Comparison of ENCODE assay signal across 1 cellular context in genomic region chr12:88579941-88580871, GRCh38.
TF ChIP-seq lines count a peak whose summit lies in the region.

Gene KITLG, minus strand, starts transcription at chr12:88580471. Its CDS starts 193 bp downstream, at chr12:88580278.

TF ChIP-seq in HepG2, 621 proteins besides CTCF, POLR2A, EP300 and RAD21 (continued from another document and continues in another):
- TF ChIP-seq RNF219 (CRISPR knock-in tag; IDR thresholded peaks at IDR 0.05) (no peak), ZBTB46 (CRISPR knock-in tag; IDR thresholded peaks at IDR 0.05; ENCODE audit: borderline replicate concordance) (no peak), GABPA (IDR thresholded peaks at IDR 0.05; ENCODE audit: low read depth, low read length) (no peak), GABPA (CRISPR knock-in tag; IDR thresholded peaks at IDR 0.05; ENCODE audit: low read depth) (0 out of 2 replicates have a peak, but pooled peaks have one; percentile 32), ZNF781 (CRISPR knock-in tag; IDR thresholded peaks at IDR 0.05; ENCODE audit: borderline replicate concordance, not compliant biosample characterization) (no peak), HNF4G (IDR thresholded peaks at IDR 0.05; ENCODE audit: borderline replicate concordance, low read depth, low read length) (no peak), HNF4G (CRISPR knock-in tag; IDR thresholded peaks at IDR 0.05; ENCODE audit: borderline replicate concordance, low read depth) (no peak), TBX2 (CRISPR knock-in tag; IDR thresholded peaks at IDR 0.05; ENCODE audit: borderline replicate concordance) (peak; percentile 64), IRF1 (CRISPR knock-in tag; IDR thresholded peaks at IDR 0.05; ENCODE audit: low read depth) (no peak), KLF6 (CRISPR knock-in tag; IDR thresholded peaks at IDR 0.05) (no peak), ZNF562 (CRISPR knock-in tag; IDR thresholded peaks at IDR 0.05; ENCODE audit: borderline replicate concordance) (no peak), ZNF350 (CRISPR knock-in tag; IDR thresholded peaks at IDR 0.05; ENCODE audit: borderline replicate concordance, low read depth) (0 out of 2 replicates have a peak, but pooled peaks have one; percentile 32), ZNF775 (CRISPR knock-in tag; IDR thresholded peaks at IDR 0.05; ENCODE audit: borderline replicate concordance) (no peak), ZBTB7A (CRISPR knock-in tag; IDR thresholded peaks at IDR 0.05) (no peak), ARNTL (CRISPR knock-in tag; IDR thresholded peaks at IDR 0.05) (no peak), EED (CRISPR knock-in tag; IDR thresholded peaks at IDR 0.05) (0 out of 2 replicates have a peak, but pooled peaks have one; percentile 52), CHD4 (IDR thresholded peaks at IDR 0.05; ENCODE audit: borderline replicate concordance, low read length) (no peak), IKZF1 (IDR thresholded peaks at IDR 0.05) (no peak), ZIK1 (CRISPR knock-in tag; IDR thresholded peaks at IDR 0.05; ENCODE audit: borderline replicate concordance, low read depth) (no peak), MED13 (CRISPR knock-in tag; IDR thresholded peaks at IDR 0.05) (no peak), POGK (CRISPR knock-in tag; conservative IDR thresholded peaks at IDR 0.05) (no peak; the same call in 1 of the 2 replicates), ZNF484 (CRISPR knock-in tag; IDR thresholded peaks at IDR 0.05; ENCODE audit: borderline replicate concordance, low read depth) (no peak), ZNF234 (CRISPR knock-in tag; conservative IDR thresholded peaks at IDR 0.05) (no peak), FOXA1 (IDR thresholded peaks at IDR 0.05) (no peak), FOXA1 (CRISPR knock-in tag; IDR thresholded peaks at IDR 0.05) (no peak), MED1 (CRISPR knock-in tag; IDR thresholded peaks at IDR 0.05) (no peak), ZNF276 (CRISPR knock-in tag; IDR thresholded peaks at IDR 0.05; ENCODE audit: low read depth) (no peak), NFE2L2 (IDR thresholded peaks at IDR 0.05; ENCODE audit: low read length) (no peak), ZSCAN31 (CRISPR knock-in tag; IDR thresholded peaks at IDR 0.05; ENCODE audit: low read depth) (peak; percentile 65; the same call in 1 of the 2 replicates), ZNF564 (CRISPR knock-in tag; IDR thresholded peaks at IDR 0.05) (no peak), ZNF30 (CRISPR knock-in tag; IDR thresholded peaks at IDR 0.05) (no peak), LBX2 (CRISPR knock-in tag; IDR thresholded peaks at IDR 0.05; ENCODE audit: borderline replicate concordance) (no peak), PRPF4 (IDR thresholded peaks at IDR 0.05; ENCODE audit: low read depth, low read length, poor library complexity, severe bottlenecking) (no peak), ZNF468 (CRISPR knock-in tag; IDR thresholded peaks at IDR 0.05) (no peak), CAMTA2 (CRISPR knock-in tag; IDR thresholded peaks at IDR 0.05; ENCODE audit: borderline replicate concordance) (no peak), MLX (CRISPR knock-in tag; IDR thresholded peaks at IDR 0.05) (no peak), ATF7-NPFF (CRISPR knock-in tag; IDR thresholded peaks at IDR 0.05; ENCODE audit: low read depth) (0 out of 2 replicates have a peak, but pooled peaks have one; percentile 30), ZNF616 (CRISPR knock-in tag; IDR thresholded peaks at IDR 0.05; ENCODE audit: low read depth) (no peak), THRA (CRISPR knock-in tag; IDR thresholded peaks at IDR 0.05; ENCODE audit: borderline replicate concordance) (no peak), ZFP90 (CRISPR knock-in tag; IDR thresholded peaks at IDR 0.05; ENCODE audit: borderline replicate concordance) (no peak), PRDM10 (CRISPR knock-in tag; IDR thresholded peaks at IDR 0.05; ENCODE audit: low read depth) (no peak), JUNB (CRISPR knock-in tag; IDR thresholded peaks at IDR 0.05; ENCODE audit: borderline replicate concordance) (no peak), TBL1XR1 (IDR thresholded peaks at IDR 0.05; ENCODE audit: borderline replicate concordance, low read length, partially characterized antibody) (no peak), ZNF710 (CRISPR knock-in tag; IDR thresholded peaks at IDR 0.05; ENCODE audit: borderline replicate concordance) (no peak), ZZZ3 (CRISPR knock-in tag; IDR thresholded peaks at IDR 0.05; ENCODE audit: borderline replicate concordance) (no peak), TFDP1 (CRISPR knock-in tag; IDR thresholded peaks at IDR 0.05; ENCODE audit: borderline replicate concordance) (peak; percentile 87; the same call in 1 of the 2 replicates), RBFOX2 (IDR thresholded peaks at IDR 0.05; ENCODE audit: low read depth, low read length) (peak; percentile 82)
